ENCODE assay signal across 21 cellular contexts in the genomic region with DNA sequence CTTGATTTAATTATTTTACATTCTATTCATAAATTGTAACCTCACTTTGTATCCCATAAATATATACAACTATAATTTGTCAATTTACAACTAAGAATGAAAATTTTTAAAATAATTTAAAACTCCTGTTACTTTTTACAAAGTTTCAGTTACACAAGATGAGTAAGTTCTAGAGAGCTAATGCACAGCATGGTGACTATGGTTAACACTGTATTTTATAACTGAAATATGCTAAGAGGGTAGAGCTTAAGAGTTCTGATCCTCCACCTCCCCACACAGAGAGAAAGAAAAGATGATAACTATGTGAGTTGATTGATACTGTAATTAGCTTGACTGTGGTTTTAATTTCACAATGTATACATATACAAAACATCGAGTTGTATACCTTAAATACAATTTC.
DNase-seq lines count a peak whose midpoint lies in the region; ATAC-seq, FAIRE-seq and TF ChIP-seq lines count a peak whose summit lies in the region.
"Had no signal": no experiment of that assay in that cellular context is flagged by ENCODE, and none has a peak within 500 bp of the region (broad histone marks: within the 10 kb centered on the region; RNA-seq: fewer than 3 reads in every experiment).

No MANE protein-coding gene starts in this region.

- peak; percentile 41 for ATAC-seq in GM19372 (IDR thresholded peaks at IDR 0.05; ENCODE audit: low read depth, unreplicated experiment)
- ATAC-seq in HG02885 (IDR thresholded peaks at IDR 0.05; ENCODE audit: poor library complexity, unreplicated experiment) = peak; percentile 74
- ATAC-seq: GM23338 had no signal

- peak overlapping the region; percentile 67 for H3K27ac ChIP-seq in OCI-LY3 (ENCODE audit: low read length)
- H3K27ac ChIP-seq: C4-2B, KMS-11, neural progenitor cell, testis had no signal

- peak overlapping the region; percentile 8; the same call in 1 of the 2 replicates for H3K4me3 ChIP-seq in OCI-LY3 (ENCODE audit: low read length)
- H3K4me3 ChIP-seq: GM23338, neural progenitor cell, testis had no signal

- no peaks in the 10 kb centered on the region for H3K27me3 ChIP-seq in OCI-LY3 (ENCODE audit: low read depth, low read length)
- H3K27me3 ChIP-seq: neural progenitor cell, testis had no signal

- no peaks in the 10 kb centered on the region for H3K36me3 ChIP-seq in OCI-LY3 (replicated peaks; ENCODE audit: low read depth, low read length)
- H3K36me3 ChIP-seq: neural progenitor cell had no signal

- H3K4me2 ChIP-seq in OCI-LY3 (ENCODE audit: low read length) = peak overlapping the region; percentile 52
- H3K4me2 ChIP-seq: GM23338, KMS-11, neural progenitor cell had no signal

- no peak overlapping the region for H3K9ac ChIP-seq in OCI-LY3 (ENCODE audit: low read length)
- H3K9ac ChIP-seq: KMS-11, neural progenitor cell had no signal

- no peaks in the 10 kb centered on the region for H4K20me1 ChIP-seq in OCI-LY3 (ENCODE audit: insufficient read depth, low read length)

- intact Hi-C loops in posterior cingulate gyrus (cut with DNase I) = no loop called here

- H3K9me3 ChIP-seq in OCI-LY3 (ENCODE audit: insufficient read depth, low read length) = no peaks in the 10 kb centered on the region
- H3K9me3 ChIP-seq: testis had no signal

- FAIRE-seq in GM12892 (lab: Jason Lieb, UNC) = peak; percentile 81

- no peaks in the 10 kb centered on the region for H3K79me2 ChIP-seq in OCI-LY3 (ENCODE audit: low read length)

- peaks cover 38% of the 10 kb centered on the region for H3K4me1 ChIP-seq in OCI-LY3 (ENCODE audit: low read length)
- H3K4me1 ChIP-seq: neural progenitor cell, testis had no signal

- no peak for TF ChIP-seq CTCF in OCI-LY3 (IDR thresholded peaks at IDR 0.05; ENCODE audit: low read depth, low read length)

- TF ChIP-seq POLR2A in GM12892 (IDR thresholded peaks at IDR 0.05; ENCODE audit: low read depth, low read length) = no peak

- DNase-seq in GM12892 (ENCODE audit: insufficient read length) = no peak
- no peak for DNase-seq in NCI-H774 (lab: John Stamatoyannopoulos, UW)
- no peak for DNase-seq in SW 1271 (lab: John Stamatoyannopoulos, UW)
- DNase-seq in medulla oblongata (ENCODE audit: extremely low spot score) = no peak
- DNase-seq in posterior cingulate gyrus = no peak
- DNase-seq: activated B cell treated with CpG ODN at 0.5 μM for 24 hours; activated CD4-positive, alpha-beta memory T cell treated with anti-CD3 and anti-CD28 coated beads, Interleukin-2, amount 10 ng/mL, durations not matched to agents 7 days and 5 days; activated naive CD4-positive, alpha-beta T cell treated with anti-CD3 and anti-CD28 coated beads for 36 hours; MV-4-11; NCI-H1694; NCI-H69; stimulated activated CD4-positive, alpha-beta T cell treated with anti-CD3 and anti-CD28 coated beads, Interleukin-1b, Interleukin-23, amount 100 ng/mL, for 48 hours; stimulated activated naive B cell treated with anti-CD40 and anti-IgM and Interleukin-4, amounts not matched to agents 10 μg/mL and 1 μg/mL and 100 μg/mL, for 72 hours; testis had no signal

- H2AFZ ChIP-seq in OCI-LY3 (ENCODE audit: low read depth, low read length) = no peak overlapping the region
- H2AFZ ChIP-seq: GM23338, neural progenitor cell had no signal
